In the genomic region with DNA sequence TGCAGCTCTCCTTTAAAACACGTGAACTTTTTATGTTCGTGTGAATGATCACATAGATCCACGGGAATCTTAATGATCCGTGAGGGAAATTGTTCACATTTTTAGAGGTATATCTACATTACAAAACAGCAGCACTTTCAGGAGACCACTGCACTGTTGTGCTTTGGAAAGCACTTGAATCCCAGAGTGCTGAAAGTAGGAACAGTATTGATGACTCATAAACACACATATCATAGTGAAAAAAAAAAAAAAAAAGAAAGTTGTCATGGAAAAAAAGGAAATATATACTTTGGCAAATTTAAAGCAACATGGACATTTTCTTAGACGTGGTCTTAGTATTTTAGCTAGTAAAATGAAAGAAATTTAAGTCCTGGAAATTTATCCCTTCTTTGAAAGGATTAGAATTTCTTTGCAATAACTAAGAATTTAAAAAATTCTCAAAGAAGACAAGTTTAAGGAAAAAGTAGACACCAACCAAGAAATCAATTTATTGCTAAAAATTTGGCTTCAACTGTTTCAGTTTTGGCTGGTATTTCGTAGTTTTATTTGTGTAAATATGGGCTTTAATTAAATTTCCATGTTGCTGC, we compare ENCODE assay signal across 1 cellular context.
TF ChIP-seq lines count a peak whose summit lies in the region.

No MANE protein-coding gene starts in this region.

TF ChIP-seq in HEK293T, 16 proteins besides CTCF, POLR2A, EP300 and RAD21:
- TF ChIP-seq ZNF384 (IDR thresholded peaks at IDR 0.05), result peak; percentile 62
- TF ChIP-seq TARDBP (IDR thresholded peaks at IDR 0.05), result no peak
